In genomic region chr3:148459931-148460513, GRCh38 we compare ENCODE assay signal across 11 cellular contexts.
DNase-seq lines count a peak whose midpoint lies in the region; TF ChIP-seq lines count a peak whose summit lies in the region.
"Had no signal": no experiment of that assay in that cellular context is flagged by ENCODE, and none has a peak within 500 bp of the region (broad histone marks: within the 10 kb centered on the region; RNA-seq: fewer than 3 reads in every experiment).

No MANE protein-coding gene starts in this region.

- H3K27ac ChIP-seq in prostate gland: no peak overlapping the region
- H3K27ac ChIP-seq: heart left ventricle, ovary had no signal

- H3K27me3 ChIP-seq in GM06990 (replicated peaks; ENCODE audit: control insufficient read depth, insufficient read depth, low read length): no peaks in the 10 kb centered on the region
- H3K27me3 ChIP-seq in prostate gland (replicated peaks; ENCODE audit: insufficient read depth): no peaks in the 10 kb centered on the region
- H3K27me3 ChIP-seq: heart left ventricle, ovary had no signal

- no peaks in the 10 kb centered on the region for H3K4me1 ChIP-seq in prostate gland (replicated peaks)
- H3K4me1 ChIP-seq: heart left ventricle had no signal

- H3K4me3 ChIP-seq in GM06990 (replicated peaks; ENCODE audit: low read depth, low read length) (no peak overlapping the region), cardiac fibroblast (replicated peaks in 1 of 2; ENCODE audit: low read depth in 2 of 2, low read length in 2 of 2) (no peak overlapping the region), prostate gland (no peak overlapping the region)
- H3K4me3 ChIP-seq: heart left ventricle, ovary had no signal

- intact Hi-C loops in prostate gland (cut with DNase I): no loop called here

- H3K36me3 ChIP-seq in GM06990 (ENCODE audit: control insufficient read depth, insufficient read depth, low read length) (no peaks in the 10 kb centered on the region), prostate gland (no peaks in the 10 kb centered on the region)
- H3K36me3 ChIP-seq: heart left ventricle, ovary had no signal

- 77% methylated on average over 1 of the region's 1 CpG for WGBS in prostate gland

- TF ChIP-seq CTCF in GM06990 (IDR thresholded peaks at IDR 0.05; ENCODE audit: insufficient read depth, low read length, poor library complexity, severe bottlenecking) (peak; percentile 20), cardiac fibroblast (IDR thresholded peaks at IDR 0.05; ENCODE audit: low read depth, low read length) (peak; percentile 40), prostate gland (IDR thresholded peaks at IDR 0.05) (peak in 3 of 4 experiments; percentile 22 to 41 (median 35))

- H3K9me3 ChIP-seq in prostate gland: no peaks in the 10 kb centered on the region
- H3K9me3 ChIP-seq: ovary had no signal

- TF ChIP-seq POLR2A in prostate gland (IDR thresholded peaks at IDR 0.05): no peak

- DNase-seq in GM06990 (ENCODE audit: extremely low read depth, insufficient read length) (no peak), KG1 (lab: John Stamatoyannopoulos, UW) (peak; percentile 2), cardiac fibroblast (ENCODE audit: low read depth in 2 of 2) (peak; percentile 6 to 60), prostate gland (ENCODE audit: low spot score) (no peak), NCI-H226 (no peak), amniotic stem cell (lab: John Stamatoyannopoulos, UW) (no peak), iPS-NIHi7 (ENCODE audit: extremely low spot score) (no peak)
- DNase-seq in stimulated activated naive CD4-positive, alpha-beta T cell treated with Interleukin-2 at 50 U/mL for 16 hours (lab: John Stamatoyannopoulos, UW): no peak
- DNase-seq: heart left ventricle, NCI-H146, ovary had no signal

Comparison
In these comparisons a context has a peak if more than half of its experiments do, and no peak if none do; other contexts are left out.
1. DNase-seq: peak in KG1 (single experiment) and cardiac fibroblast (2 of 2); none in GM06990 (single experiment), prostate gland (single experiment), NCI-H226 (single experiment), amniotic stem cell (single experiment), iPS-NIHi7 (single experiment) and stimulated activated naive CD4-positive, alpha-beta T cell treated with Interleukin-2 at 50 U/mL for 16 hours (single experiment).
2. Peak in every context shown above with its lines, with median percentiles within 50 percentile points of each other: CTCF ChIP-seq.